ENCODE assay signal across 19 cellular contexts in genomic region chr10:15526754-15527153, GRCh38.
DNase-seq lines count a peak whose midpoint lies in the region; TF ChIP-seq lines count a peak whose summit lies in the region.
"Had no signal": no experiment of that assay in that cellular context is flagged by ENCODE, and none has a peak within 500 bp of the region (broad histone marks: within the 10 kb centered on the region; RNA-seq: fewer than 3 reads in every experiment).

No MANE protein-coding gene starts in this region.

- no peaks in the 10 kb centered on the region for H3K27me3 ChIP-seq in adipocyte (replicated peaks; ENCODE audit: control insufficient read depth, insufficient read depth, low read length)
- no peaks in the 10 kb centered on the region for H3K27me3 ChIP-seq in tibial artery

- no peaks in the 10 kb centered on the region for H3K9me3 ChIP-seq in HEK293 (ENCODE audit: control insufficient read depth, insufficient read depth, low read depth, low read length)
- H3K9me3 ChIP-seq in adipocyte (ENCODE audit: control insufficient read depth, low read length), result no peaks in the 10 kb centered on the region
- no peaks in the 10 kb centered on the region for H3K9me3 ChIP-seq in tibial artery
- H3K9me3 ChIP-seq: A549 had no signal

- H3K36me3 ChIP-seq in HEK293 (ENCODE audit: control insufficient read depth in 2 of 2, insufficient read depth in 1 of 2, low read length in 2 of 2) (no peaks in the 10 kb centered on the region), adipocyte (ENCODE audit: control insufficient read depth, insufficient read depth, low read length, severe bottlenecking) (no peaks in the 10 kb centered on the region), tibial artery (peaks cover 7 to 36% (median 9%) of the 10 kb centered on the region in 3 donors)

- CTCF ChIA-PET in HEK293 (lab: Yijun Ruan, JAX), result no interaction called here

- intact Hi-C loops in tibial artery (cut with DNase I; ENCODE audit: low total_unique reads), result no loop called here

- H3K9ac ChIP-seq in adipocyte (ENCODE audit: low read length), result no peak overlapping the region
- H3K9ac ChIP-seq: GM23248 had no signal

- POLR2A ChIA-PET in HEK293 (lab: Yijun Ruan, JAX), result no interaction called here

- H3K4me3 ChIP-seq in HEK293 (ENCODE audit: low read depth, low read length) (no peak overlapping the region), adipocyte (ENCODE audit: low read length) (no peak overlapping the region), tibial artery (no peak overlapping the region)
- H3K4me3 ChIP-seq: A549, GM23248 had no signal

- peaks cover 12% of the 10 kb centered on the region for H3K4me1 ChIP-seq in HEK293 (ENCODE audit: control insufficient read depth, insufficient read depth, low read length)
- no peaks in the 10 kb centered on the region for H3K4me1 ChIP-seq in adipocyte (ENCODE audit: control insufficient read depth, insufficient read depth, low read length)
- peaks cover 0 to 30% (median 0%) of the 10 kb centered on the region in 4 donors for H3K4me1 ChIP-seq in tibial artery
- H3K4me1 ChIP-seq: A549 had no signal

- H3K27ac ChIP-seq in HEK293 (ENCODE audit: extremely low read depth, low read depth, low read length) (no peak overlapping the region), tibial artery (peak overlapping the region; percentile 11 to 34)
- H3K27ac ChIP-seq: A549, GM23248 had no signal

- DNase-seq in adipocyte (ENCODE audit: low read depth) (peak; percentile 46), tibial artery (no peak), NCI-H526 treated with DMSO at 0.1 percent for 48 hours (lab: John Stamatoyannopoulos, UW) (no peak), germinal center (ENCODE audit: low spot score) (no peak)
- no peak for DNase-seq in activated CD4-positive, alpha-beta T cell treated with anti-CD3 and anti-CD28 coated beads, Interleukin-2, amount 50 U/mL, for 1 hour
- DNase-seq: 8988T; ACHN; C1 segment of cervical spinal cord; Calu3; CD4-positive, alpha-beta memory T cell; COR-L47; DMS53; DMS79 treated with DMSO at 0.1 percent for 48 hours; GM23248; H7; HCEC 1CT; HFFc6 had no signal

- TF ChIP-seq CTCF in HEK293 (tag by site-specific recombination; IDR thresholded peaks at IDR 0.05), result no peak
- no peak for TF ChIP-seq CTCF in tibial artery (IDR thresholded peaks at IDR 0.05)

TF ChIP-seq in HEK293, 187 proteins besides CTCF, POLR2A, EP300 and RAD21:
- TF ChIP-seq ATF2 (tag by site-specific recombination; IDR thresholded peaks at IDR 0.05; ENCODE audit: low read depth) (0 out of 2 replicates have a peak, but pooled peaks have one; percentile 5), ZNF239 (tag by site-specific recombination; IDR thresholded peaks at IDR 0.05) (no peak), ZNF398 (tag by site-specific recombination; IDR thresholded peaks at IDR 0.05) (0 out of 2 replicates have a peak, but pooled peaks have one; percentile 8), ZNF629 (tag by site-specific recombination; IDR thresholded peaks at IDR 0.05) (no peak), ZNF843 (tag by site-specific recombination; IDR thresholded peaks at IDR 0.05) (peak; percentile 59; the same call in 1 of the 2 replicates), ZNF10 (tag by site-specific recombination; IDR thresholded peaks at IDR 0.05) (no peak), FEZF1 (tag by site-specific recombination; IDR thresholded peaks at IDR 0.05) (peak; percentile 58), ZNF416 (tag by site-specific recombination; IDR thresholded peaks at IDR 0.05) (no peak), WT1 (tag by site-specific recombination; IDR thresholded peaks at IDR 0.05) (0 out of 2 replicates have a peak, but pooled peaks have one; percentile 9), PRDM6 (tag by site-specific recombination; IDR thresholded peaks at IDR 0.05) (peak; percentile 83), ZNF366 (tag by site-specific recombination; conservative IDR thresholded peaks at IDR 0.05) (peak; percentile 40; the same call in 1 of the 2 replicates), BCL6B (tag by site-specific recombination; IDR thresholded peaks at IDR 0.05) (peak; percentile 77), ZNF624 (tag by site-specific recombination; IDR thresholded peaks at IDR 0.05) (no peak), IKZF3 (tag by site-specific recombination; IDR thresholded peaks at IDR 0.05) (0 out of 2 replicates have a peak, but pooled peaks have one; percentile 34), ZBTB20 (tag by site-specific recombination; IDR thresholded peaks at IDR 0.05) (no peak), HOXC10 (CRISPR knock-in tag; IDR thresholded peaks at IDR 0.05) (no peak), ZSCAN4 (tag by site-specific recombination; IDR thresholded peaks at IDR 0.05) (no peak), ZBTB8A (tag by site-specific recombination; IDR thresholded peaks at IDR 0.05) (peak; percentile 22)
